11 cellular contexts compared by ENCODE assay signal in the genomic region with DNA sequence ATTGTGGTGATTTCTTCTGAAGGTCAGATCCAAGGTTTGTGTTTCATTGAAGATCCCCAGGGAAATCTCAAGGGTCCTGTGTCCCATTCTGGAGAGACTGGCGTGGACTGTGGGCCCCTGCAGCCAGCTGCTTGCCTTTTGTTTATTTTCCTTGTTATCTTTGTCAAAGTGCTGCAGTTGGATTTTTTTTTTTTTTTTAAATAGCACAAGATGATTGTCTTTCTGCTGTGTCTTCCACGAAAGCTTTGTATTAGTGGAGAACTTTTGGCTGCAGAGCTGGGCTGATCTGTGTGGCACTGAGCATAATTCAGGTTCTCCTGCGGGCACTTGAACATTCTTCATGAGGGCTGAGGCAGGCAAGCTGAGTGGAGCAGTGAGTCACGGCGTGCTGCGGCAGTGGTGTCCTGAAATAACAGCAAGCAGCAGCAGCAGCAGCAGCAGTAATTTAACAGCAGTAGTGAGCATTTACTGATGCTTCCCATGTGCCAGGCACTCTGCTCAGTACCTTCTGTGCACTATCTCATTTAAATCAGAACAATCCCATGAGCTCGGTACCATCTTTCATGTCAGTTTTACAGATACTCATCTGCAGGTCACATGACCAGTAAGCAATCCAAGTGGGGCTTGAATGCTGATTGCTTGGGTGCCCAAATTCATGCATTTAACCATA. TPM values are rescaled to one million over a fixed set of nuclear protein-coding genes. Genes with fewer than 3 reads are reported as not detected.
A peak's percentile ranks its signal among the peaks of the same experiment; 100 is the strongest.
DNase-seq lines count a peak whose midpoint lies in the region; ATAC-seq and TF ChIP-seq lines count a peak whose summit lies in the region.
"Had no signal": no experiment of that assay in that cellular context is flagged by ENCODE, and none has a peak within 500 bp of the region (broad histone marks: within the 10 kb centered on the region; RNA-seq: fewer than 3 reads in every experiment).

No MANE protein-coding gene starts in this region.

- no peaks in the 10 kb centered on the region for H3K36me3 ChIP-seq in mucosa of descending colon (ENCODE audit: low read depth)

- H3K4me3 Mint-ChIP-seq in CD14-positive monocyte, result no peak overlapping the region
- H3K4me3 Mint-ChIP-seq: CD4-positive, CD25-positive, alpha-beta regulatory T cell had no signal

- no peak overlapping the region for H3K4me3 ChIP-seq in mucosa of descending colon

- no peak for TF ChIP-seq CTCF in mucosa of descending colon (IDR thresholded peaks at IDR 0.05)
- no peak for TF ChIP-seq CTCF in CD14-positive monocyte (IDR thresholded peaks at IDR 0.05)

- no peaks in the 10 kb centered on the region for H3K27me3 Mint-ChIP-seq in CD14-positive monocyte (ENCODE audit: low read depth in 3 of 3)
- H3K27me3 Mint-ChIP-seq: CD4-positive, CD25-positive, alpha-beta regulatory T cell had no signal

- H3K36me3 Mint-ChIP-seq in CD14-positive monocyte, result peaks cover 2 to 3% of the 10 kb centered on the region in 2 donors
- H3K36me3 Mint-ChIP-seq: CD4-positive, CD25-positive, alpha-beta regulatory T cell had no signal

- intact Hi-C loops in mucosa of descending colon (cut with DNase I, micrococcal nuclease) (no loop called here), CD14-positive monocyte (cut with micrococcal nuclease) (no loop called here)

- H3K4me1 Mint-ChIP-seq in CD14-positive monocyte, result peaks cover 15% of the 10 kb centered on the region
- H3K4me1 Mint-ChIP-seq: CD4-positive, CD25-positive, alpha-beta regulatory T cell had no signal

- DNase-seq in AG08396 (ENCODE audit: low spot score) (peak; percentile 70), NCI-H226 (peak; percentile 16), epidermal melanocyte (ENCODE audit: insufficient read length, low spot score) (peak; percentile 65), mucosa of descending colon (peak in 2 of 3 donors; percentile 12 to 51), CD14-positive monocyte (ENCODE audit: low spot score) (no peak)
- DNase-seq: activated CD4-positive, alpha-beta T cell treated with anti-CD3 and anti-CD28 coated beads for 48 hours; CD4-positive, CD25-positive, alpha-beta regulatory T cell; NCI-H1048 had no signal

- H3K4me1 ChIP-seq in mucosa of descending colon (ENCODE audit: low read depth), result peaks cover 3% of the 10 kb centered on the region

- H3K9me3 Mint-ChIP-seq in CD14-positive monocyte, result peaks cover 0 to under 1% (median 0%) of the 10 kb centered on the region in 7 donors

- ATAC-seq in mucosa of descending colon, result peak; percentile 31
- no peak for ATAC-seq in GM21360 (IDR thresholded peaks at IDR 0.05; ENCODE audit: unreplicated experiment)
- ATAC-seq in GM19455 (IDR thresholded peaks at IDR 0.05; ENCODE audit: unreplicated experiment), result no peak
- no peak for ATAC-seq in GM21515 (IDR thresholded peaks at IDR 0.05; ENCODE audit: unreplicated experiment)

- no peaks in the 10 kb centered on the region for H3K9me3 ChIP-seq in mucosa of descending colon

- H3K27ac Mint-ChIP-seq in CD14-positive monocyte, result peak overlapping the region in 3 of 7 donors; percentile 22 to 33 (median 30)
- H3K27ac Mint-ChIP-seq: CD4-positive, CD25-positive, alpha-beta regulatory T cell had no signal

RNA-seq across cellular contexts. Expression of a gene that starts 45.7 kb away (rescaled TPM):
- total RNA-seq in mucosa of descending colon, result 10 to 100 TPM in 1 of 3 donors, 1 to 10 TPM in 2; 3.2 to 56.1 (median 5.5) TPM
- 10 to 100 TPM; 12.1 to 15.1 TPM for polyA plus RNA-seq in CD14-positive monocyte
- polyA plus RNA-seq: CD4-positive, CD25-positive, alpha-beta regulatory T cell had no signal
